Comparison of ENCODE assay signal across 11 cellular contexts in genomic region chr16:78227855-78228254, GRCh38.
DNase-seq lines count a peak whose midpoint lies in the region; ATAC-seq and TF ChIP-seq lines count a peak whose summit lies in the region.
"Had no signal": no experiment of that assay in that cellular context is flagged by ENCODE, and none has a peak within 500 bp of the region (broad histone marks: within the 10 kb centered on the region; RNA-seq: fewer than 3 reads in every experiment).

No MANE protein-coding gene starts in this region.

- no peaks in the 10 kb centered on the region for H3K27me3 Mint-ChIP-seq in activated CD8-positive, alpha-beta memory T cell treated with anti-CD3 and anti-CD28 coated beads, Interleukin-2, amount 10 ng/mL, durations not matched to agents 7 days and 5 days

- H3K36me3 Mint-ChIP-seq in activated CD8-positive, alpha-beta memory T cell treated with anti-CD3 and anti-CD28 coated beads, Interleukin-2, amount 10 ng/mL, durations not matched to agents 7 days and 5 days: no peaks in the 10 kb centered on the region
- H3K36me3 Mint-ChIP-seq: immature natural killer cell had no signal

- no peak overlapping the region for H3K27ac Mint-ChIP-seq in activated CD8-positive, alpha-beta memory T cell treated with anti-CD3 and anti-CD28 coated beads, Interleukin-2, amount 10 ng/mL, durations not matched to agents 7 days and 5 days
- H3K27ac Mint-ChIP-seq: immature natural killer cell had no signal

- CTCF ChIA-PET in activated CD8-positive, alpha-beta memory T cell treated with anti-CD3 and anti-CD28 coated beads, Interleukin-2, amount 10 ng/mL, durations not matched to agents 7 days and 5 days (lab: Charles Lee): no interaction called here

- no peak overlapping the region for H3K27ac ChIP-seq in dorsolateral prefrontal cortex
- H3K27ac ChIP-seq: upper lobe of left lung had no signal

- peak in 40 of 56 donors; percentile 10 to 48 (median 30) for TF ChIP-seq CTCF in dorsolateral prefrontal cortex (IDR thresholded peaks at IDR 0.05 in 54 of 56, conservative IDR thresholded peaks at IDR 0.05 in 2 of 56; ENCODE audit: low read depth in 1 of 56, partially characterized antibody in 56 of 56)

- no peak for ATAC-seq in activated CD8-positive, alpha-beta memory T cell treated with anti-CD3 and anti-CD28 coated beads, Interleukin-2, amount 10 ng/mL, durations not matched to agents 7 days and 5 days
- ATAC-seq in activated CD4-positive, CD25-positive, alpha-beta regulatory T cell treated with anti-CD3 and anti-CD28 coated beads, Interleukin-2, amount 50 U/mL, for 24 hours: no peak
- ATAC-seq in GM18519 (IDR thresholded peaks at IDR 0.05; ENCODE audit: low FRiP score, unreplicated experiment): no peak

- intact Hi-C loops in dorsolateral prefrontal cortex (cut with DNase I): loop anchor here in 1 of 2 donors (5.0 kb wide), 1 partner anchor 101 kb away; no protein-coding TSS in a partner anchor

- DNase-seq in NCI-H2227 (lab: John Stamatoyannopoulos, UW; ENCODE audit: unreplicated experiment): peak; percentile 5
- no peak for DNase-seq in NCI-H2227 treated with DMSO at 0.1 percent for 48 hours (lab: John Stamatoyannopoulos, UW)
- DNase-seq in NCI-H2171 treated with DMSO at 0.1 percent for 48 hours (lab: John Stamatoyannopoulos, UW): peak; percentile 34
- no peak for DNase-seq in dorsolateral prefrontal cortex
- peak; percentile 55 for DNase-seq in retina
- no peak for DNase-seq in activated CD8-positive, alpha-beta memory T cell treated with anti-CD3 and anti-CD28 coated beads, Interleukin-2, amount 10 ng/mL, durations not matched to agents 7 days and 5 days
- DNase-seq: immature natural killer cell, nucleus accumbens, upper lobe of left lung had no signal

- no peaks in the 10 kb centered on the region for H3K9me3 Mint-ChIP-seq in activated CD8-positive, alpha-beta memory T cell treated with anti-CD3 and anti-CD28 coated beads, Interleukin-2, amount 10 ng/mL, durations not matched to agents 7 days and 5 days (ENCODE audit: low read depth)
- H3K9me3 Mint-ChIP-seq: immature natural killer cell had no signal

- H3K4me3 ChIP-seq in dorsolateral prefrontal cortex: no peak overlapping the region
- H3K4me3 ChIP-seq: upper lobe of left lung had no signal

- no peaks in the 10 kb centered on the region for H3K27me3 ChIP-seq in dorsolateral prefrontal cortex
- H3K27me3 ChIP-seq: upper lobe of left lung had no signal

- no peak overlapping the region for H3K4me3 Mint-ChIP-seq in activated CD8-positive, alpha-beta memory T cell treated with anti-CD3 and anti-CD28 coated beads, Interleukin-2, amount 10 ng/mL, durations not matched to agents 7 days and 5 days
- H3K4me3 Mint-ChIP-seq: immature natural killer cell had no signal

- H3K4me1 Mint-ChIP-seq in activated CD8-positive, alpha-beta memory T cell treated with anti-CD3 and anti-CD28 coated beads, Interleukin-2, amount 10 ng/mL, durations not matched to agents 7 days and 5 days: no peaks in the 10 kb centered on the region
- H3K4me1 Mint-ChIP-seq: immature natural killer cell had no signal

Comparison
In these comparisons a context has a peak if more than half of its experiments do, and no peak if none do; other contexts are left out.
1. DNase-seq: peak in NCI-H2227 (single experiment), NCI-H2171 treated with DMSO at 0.1 percent for 48 hours (single experiment) and retina (single experiment); none in NCI-H2227 treated with DMSO at 0.1 percent for 48 hours (single experiment), dorsolateral prefrontal cortex (0 of 10) and activated CD8-positive, alpha-beta memory T cell treated with anti-CD3 and anti-CD28 coated beads, Interleukin-2, amount 10 ng/mL, durations not matched to agents 7 days and 5 days (single experiment).